ENCODE assay signal across 18 cellular contexts in the genomic region with DNA sequence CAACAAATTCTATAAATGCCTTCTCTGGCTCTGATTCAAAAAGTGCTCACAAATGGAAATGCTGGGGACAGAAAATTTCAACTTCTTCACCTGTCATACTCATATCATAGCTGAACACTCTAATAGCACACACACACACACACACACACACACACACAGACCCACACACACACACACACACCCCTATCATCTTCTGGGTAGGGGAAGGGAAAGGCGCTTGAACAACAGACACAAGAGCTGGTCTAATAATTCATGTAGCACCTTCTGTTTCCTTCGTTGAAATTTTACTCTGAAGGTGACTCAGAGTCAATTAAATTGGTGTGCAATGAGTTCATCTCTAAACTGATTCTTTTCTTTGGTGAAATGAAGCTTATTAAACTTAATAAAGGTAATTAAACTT. TPM values are rescaled to one million over a fixed set of nuclear protein-coding genes. Genes with fewer than 3 reads are reported as not detected.
DNase-seq lines count a peak whose midpoint lies in the region; ATAC-seq and TF ChIP-seq lines count a peak whose summit lies in the region.
"Had no signal": no experiment of that assay in that cellular context is flagged by ENCODE, and none has a peak within 500 bp of the region (broad histone marks: within the 10 kb centered on the region; RNA-seq: fewer than 3 reads in every experiment).

No MANE protein-coding gene starts in this region.

- DNase-seq in CD4-positive, CD25-positive, alpha-beta regulatory T cell, result peak in 1 of 3 donors; percentile 80
- peak in 1 of 10 experiments; percentile 20 for DNase-seq in CD4-positive, alpha-beta T cell
- DNase-seq in activated CD4-positive, alpha-beta memory T cell treated with anti-CD3 and anti-CD28 coated beads, Interleukin-2, amount 10 ng/mL, durations not matched to agents 7 days and 5 days, result no peak
- DNase-seq in central memory CD8-positive, alpha-beta T cell (ENCODE audit: low spot score in 2 of 2), result no peak
- DNase-seq in Right ventricle myocardium superior (no peak), NCI-H82 (lab: John Stamatoyannopoulos, UW) (no peak)
- DNase-seq: AML-193, anterior cingulate cortex, Calu3, dermis blood vessel endothelial cell, heart left ventricle, NCI-H1105, NCI-H2107 had no signal

- peaks cover 32% of the 10 kb centered on the region for H3K36me3 Mint-ChIP-seq in CD4-positive, CD25-positive, alpha-beta regulatory T cell
- H3K36me3 Mint-ChIP-seq in CD4-positive, alpha-beta T cell (ENCODE audit: low read depth), result peaks cover 74% of the 10 kb centered on the region
- peaks cover 80% of the 10 kb centered on the region for H3K36me3 Mint-ChIP-seq in activated CD4-positive, alpha-beta memory T cell treated with anti-CD3 and anti-CD28 coated beads, Interleukin-2, amount 10 ng/mL, durations not matched to agents 7 days and 5 days (ENCODE audit: low read depth)
- H3K36me3 Mint-ChIP-seq in central memory CD8-positive, alpha-beta T cell (ENCODE audit: insufficient read depth), result peaks cover 37% of the 10 kb centered on the region

- peaks cover 44% of the 10 kb centered on the region for H3K36me3 ChIP-seq in CD4-positive, CD25-positive, alpha-beta regulatory T cell (ENCODE audit: control insufficient read depth, insufficient read depth, low read length)
- H3K36me3 ChIP-seq: heart left ventricle had no signal

- H3K9me3 ChIP-seq in CD4-positive, CD25-positive, alpha-beta regulatory T cell (ENCODE audit: control insufficient read depth in 2 of 2, low read length in 2 of 2), result no peaks in the 10 kb centered on the region
- no peaks in the 10 kb centered on the region for H3K9me3 ChIP-seq in CD4-positive, alpha-beta T cell (ENCODE audit: control insufficient read depth, low read length)
- H3K9me3 ChIP-seq: heart left ventricle had no signal

- POLR2A ChIA-PET in CD4-positive, alpha-beta T cell (lab: Charles Lee), result interaction anchor here (1.2 to 11.9 kb wide), 12 partner anchors 9 to 205 kb away, joined by 4 to 621 read pairs (median 10); a partner anchor contains a TSS
- POLR2A ChIA-PET in activated CD4-positive, alpha-beta memory T cell treated with anti-CD3 and anti-CD28 coated beads, Interleukin-2, amount 10 ng/mL, durations not matched to agents 7 days and 5 days (lab: Charles Lee), result interaction anchor here (1.3 to 17.0 kb wide), 14 partner anchors 8 to 197 kb away, joined by 4 to 859 read pairs (median 20); a partner anchor contains a TSS

- peak overlapping the region; percentile 78 for H3K4me3 ChIP-seq in CD4-positive, CD25-positive, alpha-beta regulatory T cell (ENCODE audit: low read depth, low read length)
- H3K4me3 ChIP-seq: heart left ventricle had no signal

- H3K4me1 Mint-ChIP-seq in CD4-positive, CD25-positive, alpha-beta regulatory T cell, result peaks cover 38 to 96% (median 76%) of the 10 kb centered on the region in 4 donors
- H3K4me1 Mint-ChIP-seq in CD4-positive, alpha-beta T cell (ENCODE audit: low read depth), result peaks cover 88% of the 10 kb centered on the region
- peaks cover 89% of the 10 kb centered on the region for H3K4me1 Mint-ChIP-seq in activated CD4-positive, alpha-beta memory T cell treated with anti-CD3 and anti-CD28 coated beads, Interleukin-2, amount 10 ng/mL, durations not matched to agents 7 days and 5 days
- H3K4me1 Mint-ChIP-seq in central memory CD8-positive, alpha-beta T cell, result peaks cover 67% of the 10 kb centered on the region

- H3K27me3 ChIP-seq in CD4-positive, CD25-positive, alpha-beta regulatory T cell (ENCODE audit: control insufficient read depth, insufficient read depth, low read length), result no peaks in the 10 kb centered on the region
- no peaks in the 10 kb centered on the region for H3K27me3 ChIP-seq in CD4-positive, alpha-beta T cell (ENCODE audit: control insufficient read depth, insufficient read depth, low read length)
- H3K27me3 ChIP-seq: heart left ventricle had no signal

- peak; percentile 44 to 56 for ATAC-seq in CD4-positive, CD25-positive, alpha-beta regulatory T cell (ENCODE audit: low read depth in 2 of 2)
- no peak for ATAC-seq in CD4-positive, alpha-beta T cell (ENCODE audit: poor library complexity)
- ATAC-seq in central memory CD8-positive, alpha-beta T cell (replicated peaks; ENCODE audit: extremely low read depth, poor library complexity, severe bottlenecking), result peak; percentile 10
- no peak for ATAC-seq in GM19455 (IDR thresholded peaks at IDR 0.05; ENCODE audit: unreplicated experiment)
- ATAC-seq in Right ventricle myocardium superior (ENCODE audit: poor library complexity), result no peak
- ATAC-seq: heart left ventricle, left lobe of liver had no signal

- peak overlapping the region; percentile 44 to 78 (median 72) for H3K4me3 Mint-ChIP-seq in CD4-positive, CD25-positive, alpha-beta regulatory T cell
- H3K4me3 Mint-ChIP-seq in CD4-positive, alpha-beta T cell, result peak overlapping the region; percentile 35
- H3K4me3 Mint-ChIP-seq in activated CD4-positive, alpha-beta memory T cell treated with anti-CD3 and anti-CD28 coated beads, Interleukin-2, amount 10 ng/mL, durations not matched to agents 7 days and 5 days, result peak overlapping the region; percentile 38
- H3K4me3 Mint-ChIP-seq in central memory CD8-positive, alpha-beta T cell, result peak overlapping the region; percentile 5

- intact Hi-C loops in CD4-positive, alpha-beta T cell (cut with DNase I, micrococcal nuclease), result loop anchor here in 1 of 2 experiments (5.0 kb wide), 1 partner anchor 1133 kb away; no protein-coding TSS in a partner anchor
- intact Hi-C loops in Right ventricle myocardium superior (cut with DNase I), result no loop called here

- peak overlapping the region; percentile 91 to 97 (median 94) for H3K27ac Mint-ChIP-seq in CD4-positive, CD25-positive, alpha-beta regulatory T cell
- H3K27ac Mint-ChIP-seq in CD4-positive, alpha-beta T cell, result peak overlapping the region; percentile 87
- peak overlapping the region; percentile 95 for H3K27ac Mint-ChIP-seq in activated CD4-positive, alpha-beta memory T cell treated with anti-CD3 and anti-CD28 coated beads, Interleukin-2, amount 10 ng/mL, durations not matched to agents 7 days and 5 days
- H3K27ac Mint-ChIP-seq in central memory CD8-positive, alpha-beta T cell (ENCODE audit: low read depth), result peak overlapping the region; percentile 84

- CTCF ChIA-PET in CD4-positive, alpha-beta T cell (lab: Charles Lee), result interaction anchor here (0.9 to 2.4 kb wide), 5 partner anchors 10 to 76 kb away, joined by 4 to 19 read pairs (median 8); a partner anchor contains a TSS
- CTCF ChIA-PET in activated CD4-positive, alpha-beta memory T cell treated with anti-CD3 and anti-CD28 coated beads, Interleukin-2, amount 10 ng/mL, durations not matched to agents 7 days and 5 days (lab: Charles Lee), result interaction anchor here (0.6 to 6.6 kb wide), 9 partner anchors 10 to 220 kb away, joined by 3 to 52 read pairs (median 14); a partner anchor contains a TSS

- H3K27me3 Mint-ChIP-seq in CD4-positive, CD25-positive, alpha-beta regulatory T cell, result no peaks in the 10 kb centered on the region
- no peaks in the 10 kb centered on the region for H3K27me3 Mint-ChIP-seq in CD4-positive, alpha-beta T cell
- no peaks in the 10 kb centered on the region for H3K27me3 Mint-ChIP-seq in activated CD4-positive, alpha-beta memory T cell treated with anti-CD3 and anti-CD28 coated beads, Interleukin-2, amount 10 ng/mL, durations not matched to agents 7 days and 5 days
- H3K27me3 Mint-ChIP-seq in central memory CD8-positive, alpha-beta T cell, result no peaks in the 10 kb centered on the region

- TF ChIP-seq CTCF in CD4-positive, alpha-beta T cell (IDR thresholded peaks at IDR 0.05), result no peak

- H3K4me1 ChIP-seq in CD4-positive, CD25-positive, alpha-beta regulatory T cell (ENCODE audit: control insufficient read depth, insufficient read depth, low read length, poor library complexity, severe bottlenecking), result peaks cover 67% of the 10 kb centered on the region
- H3K4me1 ChIP-seq: heart left ventricle had no signal

- H3K9me3 Mint-ChIP-seq in CD4-positive, CD25-positive, alpha-beta regulatory T cell, result peaks cover 0 to 2% (median 0%) of the 10 kb centered on the region in 7 donors
- H3K9me3 Mint-ChIP-seq in CD4-positive, alpha-beta T cell, result no peaks in the 10 kb centered on the region
- peaks cover 4% of the 10 kb centered on the region for H3K9me3 Mint-ChIP-seq in activated CD4-positive, alpha-beta memory T cell treated with anti-CD3 and anti-CD28 coated beads, Interleukin-2, amount 10 ng/mL, durations not matched to agents 7 days and 5 days
- H3K9me3 Mint-ChIP-seq in central memory CD8-positive, alpha-beta T cell, result no peaks in the 10 kb centered on the region

- peak overlapping the region; percentile 88 for H3K27ac ChIP-seq in CD4-positive, CD25-positive, alpha-beta regulatory T cell (ENCODE audit: insufficient read depth, low read length, poor library complexity, severe bottlenecking)
- H3K27ac ChIP-seq in CD4-positive, alpha-beta T cell (ENCODE audit: low read depth, low read length), result peak overlapping the region; percentile 79

RNA-seq across cellular contexts. Expression of a gene that starts 32.9 kb away (rescaled TPM):
- total RNA-seq in CD4-positive, CD25-positive, alpha-beta regulatory T cell, result 235 TPM
- 100 to 1,000 TPM in 3 of 4 donors, 10 to 100 TPM in 1; 92.6 to 184 (median 130) TPM for polyA plus RNA-seq in CD4-positive, CD25-positive, alpha-beta regulatory T cell
- total RNA-seq in CD4-positive, alpha-beta T cell, result 100 to 1,000 TPM; 128 to 130 TPM
- 100 to 1,000 TPM; 194 to 205 TPM for total RNA-seq in activated CD4-positive, alpha-beta memory T cell treated with anti-CD3 and anti-CD28 coated beads, Interleukin-2, amount 10 ng/mL, durations not matched to agents 7 days and 5 days
- 0.75 TPM for total RNA-seq in Right ventricle myocardium superior
- total RNA-seq: Calu3, NCI-H460, SK-MEL-5 had no signal
- polyA plus RNA-seq: neural cell had no signal

Comparison
In these comparisons a context has a peak if more than half of its experiments do, and no peak if none do; other contexts are left out.
1. ATAC-seq: peak in CD4-positive, CD25-positive, alpha-beta regulatory T cell (2 of 2) and central memory CD8-positive, alpha-beta T cell (single experiment); none in CD4-positive, alpha-beta T cell (single experiment), GM19455 (single experiment) and Right ventricle myocardium superior (single experiment).
2. H3K4me3 Mint-ChIP-seq: peak in every context shown above with its lines; median percentile 72 in CD4-positive, CD25-positive, alpha-beta regulatory T cell; 38 in activated CD4-positive, alpha-beta memory T cell treated with anti-CD3 and anti-CD28 coated beads, Interleukin-2, amount 10 ng/mL, durations not matched to agents 7 days and 5 days; 35 in CD4-positive, alpha-beta T cell; 5 in central memory CD8-positive, alpha-beta T cell.
3. RNA of a gene that starts 32.9 kb away (total RNA-seq): 235 TPM in CD4-positive, CD25-positive, alpha-beta regulatory T cell (single experiment), 194 to 205 TPM in activated CD4-positive, alpha-beta memory T cell treated with anti-CD3 and anti-CD28 coated beads, Interleukin-2, amount 10 ng/mL, durations not matched to agents 7 days and 5 days and 128 to 130 TPM in CD4-positive, alpha-beta T cell; 0.75 TPM in Right ventricle myocardium superior (single experiment); every median in the first group is over 10 times any median in the second.
4. Peak in every context shown above with its lines, with median percentiles within 50 percentile points of each other: H3K27ac Mint-ChIP-seq.